Comparison of ENCODE assay signal across 1 cellular context in the genomic region with DNA sequence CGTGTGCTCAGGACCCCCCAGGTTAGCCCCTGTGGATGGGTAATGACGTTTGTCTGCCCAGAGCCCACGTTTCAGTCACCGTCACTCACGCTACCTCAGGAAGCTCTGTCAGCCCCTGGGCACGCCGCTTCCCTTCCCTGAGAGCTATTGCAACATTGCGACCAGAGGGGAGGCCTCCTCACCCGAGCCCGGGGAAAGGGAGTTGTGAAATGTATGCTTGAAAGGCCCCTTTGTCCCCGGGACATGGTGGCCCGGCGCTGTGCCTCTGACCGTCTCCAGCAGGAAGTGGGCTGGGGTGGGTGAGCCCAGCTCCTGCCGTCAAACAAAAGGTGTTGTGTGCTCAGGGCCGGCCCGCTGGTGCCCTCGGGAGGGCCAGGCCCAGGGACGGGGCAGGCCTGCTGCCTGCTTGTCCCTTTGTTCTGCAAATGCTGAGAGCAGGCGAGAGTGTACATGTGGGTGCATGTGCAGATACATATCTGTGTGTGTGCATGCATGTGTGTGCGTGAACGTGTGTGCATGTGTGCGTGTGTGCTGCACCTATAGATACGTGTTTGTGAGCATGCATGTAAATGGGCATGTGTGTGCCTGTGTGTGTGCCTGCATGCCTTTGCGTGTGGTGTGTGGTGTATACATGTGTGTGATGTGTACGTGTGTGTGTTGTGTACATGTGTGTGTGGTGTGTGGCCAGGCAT.
TF ChIP-seq lines count a peak whose summit lies in the region.

No MANE protein-coding gene starts in this region.

TF ChIP-seq in HepG2, 621 proteins besides CTCF, POLR2A, EP300 and RAD21 (continued from another document and continues in another):
- 0 out of 2 replicates have a peak, but pooled peaks have one; percentile 59 for TF ChIP-seq ZBTB20 (CRISPR knock-in tag; IDR thresholded peaks at IDR 0.05; ENCODE audit: borderline replicate concordance, low read depth)
- TF ChIP-seq, protein P1, sequence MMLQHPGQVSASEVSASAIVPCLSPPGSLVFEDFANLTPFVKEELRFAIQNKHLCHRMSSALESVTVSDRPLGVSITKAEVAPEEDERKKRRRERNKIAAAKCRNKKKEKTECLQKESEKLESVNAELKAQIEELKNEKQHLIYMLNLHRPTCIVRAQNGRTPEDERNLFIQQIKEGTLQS (CRISPR knock-in tag; IDR thresholded peaks at IDR 0.05): no peak
- no peak for TF ChIP-seq ZBTB44 (CRISPR knock-in tag; IDR thresholded peaks at IDR 0.05)
- TF ChIP-seq, protein P2, sequence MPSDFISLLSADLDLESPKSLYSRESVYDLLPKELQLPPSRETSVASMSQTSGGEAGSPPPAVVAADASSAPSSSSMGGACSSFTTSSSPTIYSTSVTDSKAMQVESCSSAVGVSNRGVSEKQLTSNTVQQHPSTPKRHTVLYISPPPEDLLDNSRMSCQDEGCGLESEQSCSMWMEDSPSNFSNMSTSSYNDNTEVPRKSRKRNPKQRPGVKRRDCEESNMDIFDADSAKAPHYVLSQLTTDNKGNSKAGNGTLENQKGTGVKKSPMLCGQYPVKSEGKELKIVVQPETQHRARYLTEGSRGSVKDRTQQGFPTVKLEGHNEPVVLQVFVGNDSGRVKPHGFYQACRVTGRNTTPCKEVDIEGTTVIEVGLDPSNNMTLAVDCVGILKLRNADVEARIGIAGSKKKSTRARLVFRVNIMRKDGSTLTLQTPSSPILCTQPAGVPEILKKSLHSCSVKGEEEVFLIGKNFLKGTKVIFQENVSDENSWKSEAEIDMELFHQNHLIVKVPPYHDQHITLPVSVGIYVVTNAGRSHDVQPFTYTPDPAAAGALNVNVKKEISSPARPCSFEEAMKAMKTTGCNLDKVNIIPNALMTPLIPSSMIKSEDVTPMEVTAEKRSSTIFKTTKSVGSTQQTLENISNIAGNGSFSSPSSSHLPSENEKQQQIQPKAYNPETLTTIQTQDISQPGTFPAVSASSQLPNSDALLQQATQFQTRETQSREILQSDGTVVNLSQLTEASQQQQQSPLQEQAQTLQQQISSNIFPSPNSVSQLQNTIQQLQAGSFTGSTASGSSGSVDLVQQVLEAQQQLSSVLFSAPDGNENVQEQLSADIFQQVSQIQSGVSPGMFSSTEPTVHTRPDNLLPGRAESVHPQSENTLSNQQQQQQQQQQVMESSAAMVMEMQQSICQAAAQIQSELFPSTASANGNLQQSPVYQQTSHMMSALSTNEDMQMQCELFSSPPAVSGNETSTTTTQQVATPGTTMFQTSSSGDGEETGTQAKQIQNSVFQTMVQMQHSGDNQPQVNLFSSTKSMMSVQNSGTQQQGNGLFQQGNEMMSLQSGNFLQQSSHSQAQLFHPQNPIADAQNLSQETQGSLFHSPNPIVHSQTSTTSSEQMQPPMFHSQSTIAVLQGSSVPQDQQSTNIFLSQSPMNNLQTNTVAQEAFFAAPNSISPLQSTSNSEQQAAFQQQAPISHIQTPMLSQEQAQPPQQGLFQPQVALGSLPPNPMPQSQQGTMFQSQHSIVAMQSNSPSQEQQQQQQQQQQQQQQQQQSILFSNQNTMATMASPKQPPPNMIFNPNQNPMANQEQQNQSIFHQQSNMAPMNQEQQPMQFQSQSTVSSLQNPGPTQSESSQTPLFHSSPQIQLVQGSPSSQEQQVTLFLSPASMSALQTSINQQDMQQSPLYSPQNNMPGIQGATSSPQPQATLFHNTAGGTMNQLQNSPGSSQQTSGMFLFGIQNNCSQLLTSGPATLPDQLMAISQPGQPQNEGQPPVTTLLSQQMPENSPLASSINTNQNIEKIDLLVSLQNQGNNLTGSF (CRISPR knock-in tag; IDR thresholded peaks at IDR 0.05): no peak
- peak; percentile 52 for TF ChIP-seq BRD4 (CRISPR knock-in tag; IDR thresholded peaks at IDR 0.05)
- TF ChIP-seq, protein P3, sequence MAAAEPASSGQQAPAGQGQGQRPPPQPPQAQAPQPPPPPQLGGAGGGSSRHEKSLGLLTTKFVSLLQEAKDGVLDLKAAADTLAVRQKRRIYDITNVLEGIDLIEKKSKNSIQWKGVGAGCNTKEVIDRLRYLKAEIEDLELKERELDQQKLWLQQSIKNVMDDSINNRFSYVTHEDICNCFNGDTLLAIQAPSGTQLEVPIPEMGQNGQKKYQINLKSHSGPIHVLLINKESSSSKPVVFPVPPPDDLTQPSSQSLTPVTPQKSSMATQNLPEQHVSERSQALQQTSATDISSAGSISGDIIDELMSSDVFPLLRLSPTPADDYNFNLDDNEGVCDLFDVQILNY (CRISPR knock-in tag; conservative IDR thresholded peaks at IDR 0.05): no peak
- TF ChIP-seq AHDC1 (CRISPR knock-in tag; IDR thresholded peaks at IDR 0.05; ENCODE audit: borderline replicate concordance): peak; percentile 88
- TF ChIP-seq, protein P4, sequence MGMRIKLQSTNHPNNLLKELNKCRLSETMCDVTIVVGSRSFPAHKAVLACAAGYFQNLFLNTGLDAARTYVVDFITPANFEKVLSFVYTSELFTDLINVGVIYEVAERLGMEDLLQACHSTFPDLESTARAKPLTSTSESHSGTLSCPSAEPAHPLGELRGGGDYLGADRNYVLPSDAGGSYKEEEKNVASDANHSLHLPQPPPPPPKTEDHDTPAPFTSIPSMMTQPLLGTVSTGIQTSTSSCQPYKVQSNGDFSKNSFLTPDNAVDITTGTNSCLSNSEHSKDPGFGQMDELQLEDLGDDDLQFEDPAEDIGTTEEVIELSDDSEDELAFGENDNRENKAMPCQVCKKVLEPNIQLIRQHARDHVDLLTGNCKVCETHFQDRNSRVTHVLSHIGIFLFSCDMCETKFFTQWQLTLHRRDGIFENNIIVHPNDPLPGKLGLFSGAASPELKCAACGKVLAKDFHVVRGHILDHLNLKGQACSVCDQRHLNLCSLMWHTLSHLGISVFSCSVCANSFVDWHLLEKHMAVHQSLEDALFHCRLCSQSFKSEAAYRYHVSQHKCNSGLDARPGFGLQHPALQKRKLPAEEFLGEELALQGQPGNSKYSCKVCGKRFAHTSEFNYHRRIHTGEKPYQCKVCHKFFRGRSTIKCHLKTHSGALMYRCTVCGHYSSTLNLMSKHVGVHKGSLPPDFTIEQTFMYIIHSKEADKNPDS (CRISPR knock-in tag; IDR thresholded peaks at IDR 0.05): 0 out of 2 replicates have a peak, but pooled peaks have one; percentile 45
- no peak for TF ChIP-seq NFIB (CRISPR knock-in tag; IDR thresholded peaks at IDR 0.05; ENCODE audit: borderline replicate concordance)
- TF ChIP-seq, protein P5, sequence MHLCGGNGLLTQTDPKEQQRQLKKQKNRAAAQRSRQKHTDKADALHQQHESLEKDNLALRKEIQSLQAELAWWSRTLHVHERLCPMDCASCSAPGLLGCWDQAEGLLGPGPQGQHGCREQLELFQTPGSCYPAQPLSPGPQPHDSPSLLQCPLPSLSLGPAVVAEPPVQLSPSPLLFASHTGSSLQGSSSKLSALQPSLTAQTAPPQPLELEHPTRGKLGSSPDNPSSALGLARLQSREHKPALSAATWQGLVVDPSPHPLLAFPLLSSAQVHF (CRISPR knock-in tag; IDR thresholded peaks at IDR 0.05): 0 out of 2 replicates have a peak, but pooled peaks have one; percentile 63
- TF ChIP-seq TGIF2 (CRISPR knock-in tag; IDR thresholded peaks at IDR 0.05): peak; percentile 49; the same call in 1 of the 2 replicates
- TF ChIP-seq, protein P6, sequence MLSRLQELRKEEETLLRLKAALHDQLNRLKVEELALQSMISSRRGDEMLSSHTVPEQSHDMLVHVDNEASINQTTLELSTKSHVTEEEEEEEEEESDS (CRISPR knock-in tag; IDR thresholded peaks at IDR 0.05; ENCODE audit: borderline replicate concordance): no peak
- TF ChIP-seq ZFP37 (CRISPR knock-in tag; IDR thresholded peaks at IDR 0.05; ENCODE audit: borderline replicate concordance): peak; percentile 55; the same call in 1 of the 2 replicates
- TF ChIP-seq PATZ1 (CRISPR knock-in tag; IDR thresholded peaks at IDR 0.05): peak; percentile 94
- TF ChIP-seq ZNF674 (CRISPR knock-in tag; IDR thresholded peaks at IDR 0.05; ENCODE audit: low read depth): no peak
- TF ChIP-seq MAX (IDR thresholded peaks at IDR 0.05): peak; percentile 81
- no peak for TF ChIP-seq ZFP36 (IDR thresholded peaks at IDR 0.05; ENCODE audit: borderline replicate concordance, low read depth, low read length, partially characterized antibody)
- TF ChIP-seq ZNF232 (CRISPR knock-in tag; IDR thresholded peaks at IDR 0.05; ENCODE audit: borderline replicate concordance): no peak; the same call in 1 of the 2 replicates
- no peak for TF ChIP-seq ZNF75D (CRISPR knock-in tag; IDR thresholded peaks at IDR 0.05; ENCODE audit: borderline replicate concordance)
- TF ChIP-seq RFXANK (CRISPR knock-in tag; IDR thresholded peaks at IDR 0.05): no peak
- TF ChIP-seq, protein P7, sequence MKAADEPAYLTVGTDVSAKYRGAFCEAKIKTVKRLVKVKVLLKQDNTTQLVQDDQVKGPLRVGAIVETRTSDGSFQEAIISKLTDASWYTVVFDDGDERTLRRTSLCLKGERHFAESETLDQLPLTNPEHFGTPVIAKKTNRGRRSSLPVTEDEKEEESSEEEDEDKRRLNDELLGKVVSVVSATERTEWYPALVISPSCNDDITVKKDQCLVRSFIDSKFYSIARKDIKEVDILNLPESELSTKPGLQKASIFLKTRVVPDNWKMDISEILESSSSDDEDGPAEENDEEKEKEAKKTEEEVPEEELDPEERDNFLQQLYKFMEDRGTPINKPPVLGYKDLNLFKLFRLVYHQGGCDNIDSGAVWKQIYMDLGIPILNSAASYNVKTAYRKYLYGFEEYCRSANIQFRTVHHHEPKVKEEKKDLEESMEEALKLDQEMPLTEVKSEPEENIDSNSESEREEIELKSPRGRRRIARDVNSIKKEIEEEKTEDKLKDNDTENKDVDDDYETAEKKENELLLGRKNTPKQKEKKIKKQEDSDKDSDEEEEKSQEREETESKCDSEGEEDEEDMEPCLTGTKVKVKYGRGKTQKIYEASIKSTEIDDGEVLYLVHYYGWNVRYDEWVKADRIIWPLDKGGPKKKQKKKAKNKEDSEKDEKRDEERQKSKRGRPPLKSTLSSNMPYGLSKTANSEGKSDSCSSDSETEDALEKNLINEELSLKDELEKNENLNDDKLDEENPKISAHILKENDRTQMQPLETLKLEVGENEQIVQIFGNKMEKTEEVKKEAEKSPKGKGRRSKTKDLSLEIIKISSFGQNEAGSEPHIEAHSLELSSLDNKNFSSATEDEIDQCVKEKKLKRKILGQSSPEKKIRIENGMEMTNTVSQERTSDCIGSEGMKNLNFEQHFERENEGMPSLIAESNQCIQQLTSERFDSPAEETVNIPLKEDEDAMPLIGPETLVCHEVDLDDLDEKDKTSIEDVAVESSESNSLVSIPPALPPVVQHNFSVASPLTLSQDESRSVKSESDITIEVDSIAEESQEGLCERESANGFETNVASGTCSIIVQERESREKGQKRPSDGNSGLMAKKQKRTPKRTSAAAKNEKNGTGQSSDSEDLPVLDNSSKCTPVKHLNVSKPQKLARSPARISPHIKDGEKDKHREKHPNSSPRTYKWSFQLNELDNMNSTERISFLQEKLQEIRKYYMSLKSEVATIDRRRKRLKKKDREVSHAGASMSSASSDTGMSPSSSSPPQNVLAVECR (CRISPR knock-in tag; IDR thresholded peaks at IDR 0.05; ENCODE audit: borderline replicate concordance): peak; percentile 89; the same call in 1 of the 2 replicates
